In the genomic region with DNA sequence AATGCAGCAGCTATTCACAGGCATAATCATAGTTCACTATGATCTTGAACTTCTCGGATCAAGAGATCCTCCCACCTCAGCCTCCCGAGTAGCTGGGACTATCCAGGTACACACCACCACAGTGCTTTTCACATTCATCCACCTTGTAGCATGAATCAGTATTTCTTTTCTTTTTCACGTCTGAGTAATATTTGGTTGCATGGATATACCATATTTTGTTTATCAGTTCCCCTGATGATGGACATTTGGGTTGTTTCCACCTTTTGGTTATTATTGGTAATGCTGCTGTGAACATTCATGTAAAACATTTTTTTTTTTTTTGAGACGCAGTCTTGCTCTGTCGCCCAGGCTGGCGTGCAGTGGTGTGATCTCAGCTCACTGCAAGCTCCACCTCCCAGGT, we compare ENCODE assay signal across 10 cellular contexts.
"Had no signal": no experiment of that assay in that cellular context is flagged by ENCODE, and none has a peak within 500 bp of the region (broad histone marks: within the 10 kb centered on the region; RNA-seq: fewer than 3 reads in every experiment).

No MANE protein-coding gene starts in this region.

- H3K4me2 ChIP-seq: KMS-11 had no signal

- H3K27ac ChIP-seq: GM23248, KMS-11 had no signal

- H3K9me3 ChIP-seq: HAP-1 had no signal

- H3K9me3 Mint-ChIP-seq: HFFc6 had no signal

- DNase-seq: GM23248, GOT3, H7, HFFc6, KBM-7 had no signal

- H3K27ac Mint-ChIP-seq: HFFc6, IgD-negative memory B cell had no signal

- H3K36me3 ChIP-seq: HAP-1 had no signal

- H2AFZ ChIP-seq: GM23248 had no signal

- H3K9ac ChIP-seq: GM23248, KMS-11 had no signal

- ATAC-seq: HCT116, HepG2 had no signal

- H3K4me3 ChIP-seq: GM23248, HAP-1 had no signal
